In genomic region chr10:50469288-50469687, GRCh38 we compare ENCODE assay signal across 11 cellular contexts.
DNase-seq lines count a peak whose midpoint lies in the region; ATAC-seq and TF ChIP-seq lines count a peak whose summit lies in the region.
"Had no signal": no experiment of that assay in that cellular context is flagged by ENCODE, and none has a peak within 500 bp of the region (broad histone marks: within the 10 kb centered on the region; RNA-seq: fewer than 3 reads in every experiment).

No MANE protein-coding gene starts in this region.

- no peaks in the 10 kb centered on the region for H3K9me3 ChIP-seq in SK-N-MC (ENCODE audit: low read depth, low read length)
- no peaks in the 10 kb centered on the region for H3K9me3 ChIP-seq in fibroblast of lung (ENCODE audit: control insufficient read depth, insufficient read depth, low read depth, low read length)
- H3K9me3 ChIP-seq in transverse colon = no peaks in the 10 kb centered on the region
- H3K9me3 ChIP-seq: left lung had no signal

- WGBS in transverse colon (ENCODE audit: low coverage in 1 of 2), 2 donors = 38 to 60% methylated on average over 1 of the region's 1 CpG

- H3K4me1 ChIP-seq in fibroblast of lung (ENCODE audit: control insufficient read depth, extremely low read depth, insufficient read depth, low read length) (no peaks in the 10 kb centered on the region), transverse colon (peaks cover 11 to 42% (median 27%) of the 10 kb centered on the region in 4 donors)

- H3K36me3 ChIP-seq in SK-N-MC (ENCODE audit: insufficient read depth, low read length) (no peaks in the 10 kb centered on the region), fibroblast of lung (ENCODE audit: control insufficient read depth, insufficient read depth, low read length) (no peaks in the 10 kb centered on the region), transverse colon (no peaks in the 10 kb centered on the region)
- H3K36me3 ChIP-seq: left lung had no signal

- H4K20me1 ChIP-seq in fibroblast of lung (ENCODE audit: control insufficient read depth, extremely low read depth, insufficient read depth, low read length) = no peaks in the 10 kb centered on the region

- TF ChIP-seq EP300 in transverse colon (IDR thresholded peaks at IDR 0.05; ENCODE audit: low read depth) = no peak

- peak; percentile 17 for ATAC-seq in left ventricle myocardium superior
- ATAC-seq in Right ventricle myocardium superior (ENCODE audit: poor library complexity) = no peak
- no peak for ATAC-seq in GM21576 (IDR thresholded peaks at IDR 0.05; ENCODE audit: unreplicated experiment)
- ATAC-seq: left lung had no signal

- DNase-seq in left ventricle myocardium superior = no peak
- DNase-seq in Right ventricle myocardium superior = no peak
- no peak for DNase-seq in SK-N-MC (ENCODE audit: low read depth, low spot score)
- peak; percentile 28 to 60 for DNase-seq in fibroblast of lung (ENCODE audit: low read depth in 2 of 2)
- DNase-seq in transverse colon = no peak
- DNase-seq in NCI-H345 (lab: John Stamatoyannopoulos, UW) = no peak
- no peak for DNase-seq in cerebellar nuclear complex (lab: John Stamatoyannopoulos, UW)
- DNase-seq: activated CD4-positive, alpha-beta T cell treated with anti-CD3 and anti-CD28 coated beads, Interleukin-2, amount 10 ng/mL, durations not matched to agents 7 days and 5 days; Calu3; left lung had no signal

- H3K27ac ChIP-seq in SK-N-MC (no peak overlapping the region), fibroblast of lung (ENCODE audit: insufficient read depth, low read length) (no peak overlapping the region), transverse colon (peak overlapping the region; percentile 22 to 63 (median 57))

- H3K27me3 ChIP-seq in fibroblast of lung (ENCODE audit: control insufficient read depth, insufficient read depth, low read length) = no peaks in the 10 kb centered on the region
- H3K27me3 ChIP-seq in transverse colon = no peaks in the 10 kb centered on the region
- H3K27me3 ChIP-seq: left lung had no signal

- no peak overlapping the region for H3K4me2 ChIP-seq in fibroblast of lung (ENCODE audit: extremely low read depth, insufficient read depth, low read length)

- TF ChIP-seq POLR2A in transverse colon (IDR thresholded peaks at IDR 0.05) = no peak

- intact Hi-C loops in left ventricle myocardium superior (cut with micrococcal nuclease) = no loop called here
- intact Hi-C loops in Right ventricle myocardium superior (cut with DNase I) = no loop called here
- intact Hi-C loops in transverse colon (cut with DNase I; ENCODE audit: low total_unique reads) = no loop called here

- in situ Hi-C loops in transverse colon (cut with MboI; ENCODE audit: low pct_ligation_motif_present in 1 of 4, low pct_unique_long_range_greater_than_20kb in 1 of 4, low sequenced_read_pairs in 3 of 4) = no loop called here

- TF ChIP-seq CTCF in fibroblast of lung (conservative IDR thresholded peaks at IDR 0.05 in 1 of 2, IDR thresholded peaks at IDR 0.05 in 1 of 2; ENCODE audit: low read depth in 1 of 2, low read length in 2 of 2) (no peak), transverse colon (IDR thresholded peaks at IDR 0.05) (no peak)

- H3K9ac ChIP-seq in SK-N-MC (ENCODE audit: insufficient read length) (no peak overlapping the region), fibroblast of lung (ENCODE audit: insufficient read depth, low read length) (no peak overlapping the region)

- H3K4me3 ChIP-seq in SK-N-MC = peak overlapping the region; percentile 48; the same call in 1 of the 2 replicates
- no peak overlapping the region for H3K4me3 ChIP-seq in fibroblast of lung (replicated peaks in 1 of 4; ENCODE audit: control extremely low read depth in 1 of 4, insufficient read depth in 1 of 4, low read depth in 3 of 4, low read length in 4 of 4)
- H3K4me3 ChIP-seq in transverse colon = no peak overlapping the region
- H3K4me3 ChIP-seq: left lung had no signal

- H2AFZ ChIP-seq in fibroblast of lung (ENCODE audit: low read length) = no peak overlapping the region

- H3K79me2 ChIP-seq in fibroblast of lung (ENCODE audit: control insufficient read depth, insufficient read depth, low read length) = no peaks in the 10 kb centered on the region

Comparison
In these comparisons a context has a peak if more than half of its experiments do, and no peak if none do; other contexts are left out.
1. DNase-seq: peak in fibroblast of lung (2 of 2); none in left ventricle myocardium superior (single experiment), Right ventricle myocardium superior (single experiment), SK-N-MC (single experiment), transverse colon (single experiment), NCI-H345 (single experiment) and cerebellar nuclear complex (0 of 2).
2. H3K27ac ChIP-seq: peak in transverse colon (4 of 4); none in SK-N-MC (single experiment) and fibroblast of lung (single experiment).